ENCODE assay signal across 9 cellular contexts in genomic region chr17:50865868-50866260, GRCh38. TPM values are rescaled to one million over a fixed set of nuclear protein-coding genes. Genes with fewer than 3 reads are reported as not detected.
A peak's percentile ranks its signal among the peaks of the same experiment; 100 is the strongest.
DNase-seq lines count a peak whose midpoint lies in the region; TF ChIP-seq lines count a peak whose summit lies in the region.
"Had no signal": no experiment of that assay in that cellular context is flagged by ENCODE, and none has a peak within 500 bp of the region (broad histone marks: within the 10 kb centered on the region; RNA-seq: fewer than 3 reads in every experiment).

No MANE protein-coding gene starts in this region.

- H3K27me3 ChIP-seq in effector memory CD4-positive, alpha-beta T cell (replicated peaks; ENCODE audit: control insufficient read depth, insufficient read depth, low read length, poor library complexity, severe bottlenecking): no peaks in the 10 kb centered on the region
- H3K27me3 ChIP-seq in neural progenitor cell: no peaks in the 10 kb centered on the region

- intact Hi-C loops in activated CD4-positive, alpha-beta T cell treated with anti-CD3 and anti-CD28 coated beads, Interleukin-2, amount 10 ng/mL, durations not matched to agents 24 days and 14 days (cut with micrococcal nuclease): loop anchor here (1.0 to 5.0 kb wide), 9 partner anchors 36 to 1189 kb away; partner anchors contain the start of genes CACNA1G, LUC7L3, NME1 and NME2

- no peaks in the 10 kb centered on the region for H3K9me3 ChIP-seq in effector memory CD4-positive, alpha-beta T cell (ENCODE audit: control insufficient read depth, low read length)
- no peaks in the 10 kb centered on the region for H3K9me3 ChIP-seq in neural progenitor cell (ENCODE audit: low read depth)

- H3K27ac ChIP-seq in effector memory CD4-positive, alpha-beta T cell (ENCODE audit: insufficient read depth, low read length, poor library complexity, severe bottlenecking): peak overlapping the region; percentile 97
- H3K27ac ChIP-seq in neural progenitor cell: peak overlapping the region; percentile 92

- peaks cover 39% of the 10 kb centered on the region for H3K4me1 ChIP-seq in effector memory CD4-positive, alpha-beta T cell (ENCODE audit: control insufficient read depth, insufficient read depth, low read length, poor library complexity, severe bottlenecking)
- peaks cover 34% of the 10 kb centered on the region for H3K4me1 ChIP-seq in neural progenitor cell

- peaks cover 15% of the 10 kb centered on the region for H3K36me3 ChIP-seq in effector memory CD4-positive, alpha-beta T cell (ENCODE audit: control insufficient read depth, insufficient read depth, low read length)
- H3K36me3 ChIP-seq in neural progenitor cell: peaks cover 17% of the 10 kb centered on the region

- no peak for DNase-seq in activated CD4-positive, alpha-beta T cell treated with anti-CD3 and anti-CD28 coated beads, Interleukin-2, amount 10 ng/mL, durations not matched to agents 24 days and 14 days
- DNase-seq in activated CD4-positive, alpha-beta T cell treated with anti-CD3 and anti-CD28 coated beads for 1 hour: no peak
- no peak for DNase-seq in Jurkat, Clone E6-1 (ENCODE audit: low read depth, low spot score)
- no peak for DNase-seq in effector memory CD4-positive, alpha-beta T cell
- no peak for DNase-seq in neural progenitor cell (ENCODE audit: low spot score)
- no peak for DNase-seq in stimulated activated naive CD4-positive, alpha-beta T cell (lab: John Stamatoyannopoulos, UW)
- DNase-seq in occipital lobe (lab: John Stamatoyannopoulos, UW): no peak
- DNase-seq in activated CD8-positive, alpha-beta memory T cell treated with anti-CD3 and anti-CD28 coated beads for 24 hours: no peak

- TF ChIP-seq CTCF in neural progenitor cell (IDR thresholded peaks at IDR 0.05): no peak

- H3K36me3 Mint-ChIP-seq in activated CD4-positive, alpha-beta T cell treated with anti-CD3 and anti-CD28 coated beads, Interleukin-2, amount 10 ng/mL, durations not matched to agents 24 days and 14 days (ENCODE audit: low read depth): peaks cover 20% of the 10 kb centered on the region
- peaks cover 11% of the 10 kb centered on the region for H3K36me3 Mint-ChIP-seq in neural progenitor cell

- peaks cover 45% of the 10 kb centered on the region for H4K20me1 ChIP-seq in neural progenitor cell (ENCODE audit: low read depth)

- H3K9ac ChIP-seq in neural progenitor cell: peak overlapping the region; percentile 77

- no peak overlapping the region for H2AFZ ChIP-seq in neural progenitor cell (replicated peaks)

- peaks cover 71% of the 10 kb centered on the region for H3F3A ChIP-seq in neural progenitor cell (ENCODE audit: low read depth)

- peak overlapping the region; percentile 89 for H3K4me3 Mint-ChIP-seq in activated CD4-positive, alpha-beta T cell treated with anti-CD3 and anti-CD28 coated beads, Interleukin-2, amount 10 ng/mL, durations not matched to agents 24 days and 14 days
- H3K4me3 Mint-ChIP-seq in neural progenitor cell: peak overlapping the region; percentile 84

- peak overlapping the region; percentile 96 for H3K27ac Mint-ChIP-seq in activated CD4-positive, alpha-beta T cell treated with anti-CD3 and anti-CD28 coated beads, Interleukin-2, amount 10 ng/mL, durations not matched to agents 24 days and 14 days
- no peak overlapping the region for H3K27ac Mint-ChIP-seq in neural progenitor cell

- H3K4me1 Mint-ChIP-seq in activated CD4-positive, alpha-beta T cell treated with anti-CD3 and anti-CD28 coated beads, Interleukin-2, amount 10 ng/mL, durations not matched to agents 24 days and 14 days: peaks cover 44% of the 10 kb centered on the region
- H3K4me1 Mint-ChIP-seq in neural progenitor cell: peaks cover 39% of the 10 kb centered on the region

- peak overlapping the region; percentile 98 for H3K4me2 ChIP-seq in neural progenitor cell

- no peaks in the 10 kb centered on the region for H3K9me3 Mint-ChIP-seq in activated CD4-positive, alpha-beta T cell treated with anti-CD3 and anti-CD28 coated beads, Interleukin-2, amount 10 ng/mL, durations not matched to agents 24 days and 14 days
- peaks cover 3% of the 10 kb centered on the region for H3K9me3 Mint-ChIP-seq in neural progenitor cell

- H3K4me3 ChIP-seq in Jurkat, Clone E6-1 (ENCODE audit: low read length): peak overlapping the region; percentile 67
- H3K4me3 ChIP-seq in effector memory CD4-positive, alpha-beta T cell (ENCODE audit: insufficient read depth, low read depth, low read length, poor library complexity, severe bottlenecking): peak overlapping the region; percentile 90
- H3K4me3 ChIP-seq in neural progenitor cell: peak overlapping the region; percentile 94

- H3K79me2 ChIP-seq in neural progenitor cell (ENCODE audit: low read depth): peaks cover 63% of the 10 kb centered on the region

- no peaks in the 10 kb centered on the region for H3K27me3 Mint-ChIP-seq in activated CD4-positive, alpha-beta T cell treated with anti-CD3 and anti-CD28 coated beads, Interleukin-2, amount 10 ng/mL, durations not matched to agents 24 days and 14 days
- H3K27me3 Mint-ChIP-seq in neural progenitor cell (ENCODE audit: insufficient read depth, low read depth): peaks cover 6% of the 10 kb centered on the region

RNA-seq across cellular contexts. Expression of gene TOB1, which starts 0.3 kb away (rescaled TPM):
- 29.0 and 30.1 TPM in 2 replicates for total RNA-seq in activated CD4-positive, alpha-beta T cell treated with anti-CD3 and anti-CD28 coated beads, Interleukin-2, amount 10 ng/mL, durations not matched to agents 24 days and 14 days
- 13.0 TPM for polyA plus RNA-seq in Jurkat, Clone E6-1 (2012; ENCODE audit: insufficient read depth, insufficient read length)
- 13.6 and 18.2 TPM in 2 replicates for total RNA-seq in neural progenitor cell (ENCODE audit: low replicate concordance)
- total RNA-seq in occipital lobe: 15.0 TPM

RNA-seq across cellular contexts. Expression of gene WFIKKN2, which starts 30.5 kb away (rescaled TPM):
- not detected in 2 replicates for total RNA-seq in activated CD4-positive, alpha-beta T cell treated with anti-CD3 and anti-CD28 coated beads, Interleukin-2, amount 10 ng/mL, durations not matched to agents 24 days and 14 days
- polyA plus RNA-seq in Jurkat, Clone E6-1 (2012; ENCODE audit: insufficient read depth, insufficient read length): not detected
- total RNA-seq in neural progenitor cell (ENCODE audit: low replicate concordance) (not detected in 2 replicates), occipital lobe (3.7 TPM)
- total RNA-seq: dermis microvascular lymphatic vessel endothelial cell had no signal
